ENCODE assay signal across 8 cellular contexts in the genomic region with DNA sequence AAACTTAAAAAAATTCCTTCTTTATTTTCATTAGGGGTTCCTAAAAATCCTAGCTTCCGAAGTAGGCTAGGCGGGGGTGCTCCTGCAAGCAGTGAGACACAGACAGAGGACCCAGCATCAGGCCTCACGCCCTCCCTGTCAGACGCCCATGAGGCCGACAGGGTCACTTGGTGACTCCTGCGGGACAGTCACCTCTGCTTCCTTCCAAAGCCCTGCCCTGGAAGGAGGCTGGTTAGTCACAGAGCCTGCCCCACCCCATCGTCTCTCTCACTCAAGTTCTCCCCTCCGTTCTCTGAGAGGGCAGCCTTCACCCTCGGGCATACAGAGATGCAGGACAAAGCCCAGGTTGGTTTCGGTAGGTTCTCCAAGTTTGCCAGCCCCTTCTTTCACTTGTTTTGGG. TPM values are rescaled to one million over a fixed set of nuclear protein-coding genes. Genes with fewer than 3 reads are reported as not detected.
DNase-seq lines count a peak whose midpoint lies in the region; ATAC-seq and TF ChIP-seq lines count a peak whose summit lies in the region.

No MANE protein-coding gene starts in this region.

- no peaks in the 10 kb centered on the region for H3K27me3 ChIP-seq in heart right ventricle
- H3K27me3 ChIP-seq in subcutaneous abdominal adipose tissue (ENCODE audit: control insufficient read depth in 5 of 5, insufficient read depth in 4 of 5, low read length in 5 of 5), result peaks cover 0 to 2% (median 0%) of the 10 kb centered on the region in 5 donors

- H3K4me3 Mint-ChIP-seq in T-helper 2 cell treated with Interferon-gamma antibody and Interleukin-4, amounts not matched to agents 5 μg/mL and 100 μg/mL, for 36 hours, result peak overlapping the region; percentile 28
- no peak overlapping the region for H3K4me3 Mint-ChIP-seq in activated CD4-positive, alpha-beta memory T cell treated with anti-CD3 and anti-CD28 coated beads, Interleukin-2, amount 10 ng/mL, durations not matched to agents 7 days and 5 days

- H3K4me1 ChIP-seq in heart right ventricle (peaks cover 39 to 100% (median 97%) of the 10 kb centered on the region in 9 donors), subcutaneous abdominal adipose tissue (ENCODE audit: control insufficient read depth in 5 of 5, insufficient read depth in 5 of 5, low read length in 5 of 5) (peaks cover 34 to 93% (median 72%) of the 10 kb centered on the region in 5 donors)

- peaks cover 48% of the 10 kb centered on the region for H3K4me1 Mint-ChIP-seq in T-helper 2 cell treated with Interferon-gamma antibody and Interleukin-4, amounts not matched to agents 5 μg/mL and 100 μg/mL, for 36 hours (ENCODE audit: low read depth)
- H3K4me1 Mint-ChIP-seq in activated CD4-positive, alpha-beta memory T cell treated with anti-CD3 and anti-CD28 coated beads, Interleukin-2, amount 10 ng/mL, durations not matched to agents 7 days and 5 days, result peaks cover 67% of the 10 kb centered on the region

- CTCF ChIA-PET in activated CD4-positive, alpha-beta memory T cell treated with anti-CD3 and anti-CD28 coated beads, Interleukin-2, amount 10 ng/mL, durations not matched to agents 7 days and 5 days (lab: Charles Lee), result interaction anchor here (1.2 kb wide), 1 partner anchor 29 kb away, joined by 5 read pairs; no protein-coding TSS in a partner anchor

- H3K4me3 ChIP-seq in heart right ventricle (no peak overlapping the region), subcutaneous abdominal adipose tissue (ENCODE audit: low read depth in 1 of 5, low read length in 5 of 5) (peak overlapping the region in 1 of 5 donors; percentile 13)

- peak overlapping the region; percentile 100 for H3K27ac Mint-ChIP-seq in T-helper 2 cell treated with Interferon-gamma antibody and Interleukin-4, amounts not matched to agents 5 μg/mL and 100 μg/mL, for 36 hours
- peak overlapping the region; percentile 99 for H3K27ac Mint-ChIP-seq in activated CD4-positive, alpha-beta memory T cell treated with anti-CD3 and anti-CD28 coated beads, Interleukin-2, amount 10 ng/mL, durations not matched to agents 7 days and 5 days

- peak overlapping the region in 2 of 5 donors; percentile 16 to 39 for H3K9ac ChIP-seq in subcutaneous abdominal adipose tissue (ENCODE audit: low read length in 5 of 5)

- H3K27me3 Mint-ChIP-seq in T-helper 2 cell treated with Interferon-gamma antibody and Interleukin-4, amounts not matched to agents 5 μg/mL and 100 μg/mL, for 36 hours (ENCODE audit: low read depth), result no peaks in the 10 kb centered on the region
- no peaks in the 10 kb centered on the region for H3K27me3 Mint-ChIP-seq in activated CD4-positive, alpha-beta memory T cell treated with anti-CD3 and anti-CD28 coated beads, Interleukin-2, amount 10 ng/mL, durations not matched to agents 7 days and 5 days

- whole genome bisulfite sequencing in heart right ventricle, 2 donors, result 40 to 43% methylated on average over 10 of the region's 10 CpGs

- peaks cover 2% of the 10 kb centered on the region for H3K36me3 Mint-ChIP-seq in T-helper 2 cell treated with Interferon-gamma antibody and Interleukin-4, amounts not matched to agents 5 μg/mL and 100 μg/mL, for 36 hours (ENCODE audit: low read depth)
- H3K36me3 Mint-ChIP-seq in activated CD4-positive, alpha-beta memory T cell treated with anti-CD3 and anti-CD28 coated beads, Interleukin-2, amount 10 ng/mL, durations not matched to agents 7 days and 5 days (ENCODE audit: low read depth), result peaks cover 28% of the 10 kb centered on the region

- no peak for DNase-seq in T-helper 2 cell treated with Interferon-gamma antibody and Interleukin-4, amounts not matched to agents 5 μg/mL and 100 μg/mL, for 36 hours (ENCODE audit: low spot score)
- DNase-seq in T-helper 2 cell, result no peak
- no peak for DNase-seq in activated CD4-positive, alpha-beta memory T cell treated with anti-CD3 and anti-CD28 coated beads, Interleukin-2, amount 10 ng/mL, durations not matched to agents 7 days and 5 days
- DNase-seq in heart right ventricle, result peak in 1 of 2 donors; percentile 35
- no peak for DNase-seq in cortex of kidney (lab: John Stamatoyannopoulos, UW)
- no peak for DNase-seq in NCI-H2081 treated with DMSO at 0.1 percent for 48 hours (lab: John Stamatoyannopoulos, UW)

- peaks cover 4% of the 10 kb centered on the region for H3K9me3 Mint-ChIP-seq in T-helper 2 cell treated with Interferon-gamma antibody and Interleukin-4, amounts not matched to agents 5 μg/mL and 100 μg/mL, for 36 hours
- no peaks in the 10 kb centered on the region for H3K9me3 Mint-ChIP-seq in activated CD4-positive, alpha-beta memory T cell treated with anti-CD3 and anti-CD28 coated beads, Interleukin-2, amount 10 ng/mL, durations not matched to agents 7 days and 5 days

- H3K9me3 ChIP-seq in heart right ventricle (no peaks in the 10 kb centered on the region), subcutaneous abdominal adipose tissue (ENCODE audit: control insufficient read depth in 5 of 5, low read length in 5 of 5) (no peaks in the 10 kb centered on the region)

- H3K27ac ChIP-seq in heart right ventricle (peak overlapping the region; percentile 36 to 89 (median 80)), subcutaneous abdominal adipose tissue (ENCODE audit: low read depth, low read length) (peak overlapping the region; percentile 92)

- intact Hi-C loops in heart right ventricle (cut with DNase I), result loop anchor here in 2 of 10 donors (2.0 to 5.0 kb wide), 2 partner anchors 37 to 39 kb away; a partner anchor contains a TSS

- ATAC-seq in heart right ventricle (peak in 6 of 8 donors; percentile 29 to 64 (median 48)), HG03196 (IDR thresholded peaks at IDR 0.05; ENCODE audit: unreplicated experiment) (no peak)

- peaks cover 0 to 14% (median 0%) of the 10 kb centered on the region in 9 donors for H3K36me3 ChIP-seq in heart right ventricle
- H3K36me3 ChIP-seq in subcutaneous abdominal adipose tissue (ENCODE audit: control insufficient read depth in 5 of 5, insufficient read depth in 5 of 5, low read length in 5 of 5), result peaks cover 0 to 5% (median 2%) of the 10 kb centered on the region in 5 donors

- no peak for TF ChIP-seq CTCF in heart right ventricle (IDR thresholded peaks at IDR 0.05)

- POLR2A ChIA-PET in activated CD4-positive, alpha-beta memory T cell treated with anti-CD3 and anti-CD28 coated beads, Interleukin-2, amount 10 ng/mL, durations not matched to agents 7 days and 5 days (lab: Charles Lee), result interaction anchor here (1.1 to 10.7 kb wide), 5 partner anchors 10 to 160 kb away, joined by 4 to 186 read pairs (median 28); a partner anchor contains a TSS

RNA-seq across cellular contexts. Expression of a gene that starts 38.6 kb away (rescaled TPM):
- total RNA-seq in activated CD4-positive, alpha-beta memory T cell treated with anti-CD3 and anti-CD28 coated beads, Interleukin-2, amount 10 ng/mL, durations not matched to agents 7 days and 5 days, result 10 to 100 TPM; 25.0 to 25.3 TPM
- total RNA-seq in heart right ventricle, result 10 to 100 TPM; 29.8 to 62.7 (median 46.6) TPM
- 10 to 100 TPM; 23.4 to 24.2 TPM for polyA plus RNA-seq in heart right ventricle

RNA-seq across cellular contexts. Expression of a gene that starts 39.9 kb away (rescaled TPM):
- total RNA-seq in activated CD4-positive, alpha-beta memory T cell treated with anti-CD3 and anti-CD28 coated beads, Interleukin-2, amount 10 ng/mL, durations not matched to agents 7 days and 5 days, result 1 to 10 TPM; 1.5 to 1.6 TPM
- 1 to 10 TPM; 1.6 to 5.9 (median 2.4) TPM for total RNA-seq in heart right ventricle
- 1 to 10 TPM in 1 of 2 donors, under 1 TPM in 1; 0.94 to 8.7 TPM for polyA plus RNA-seq in heart right ventricle
